In genomic region chr4:153758688-153759406, GRCh38 we compare ENCODE assay signal across 10 cellular contexts. TPM values are rescaled to one million over a fixed set of nuclear protein-coding genes. Genes with fewer than 3 reads are reported as not detected.
DNase-seq lines count a peak whose midpoint lies in the region; ATAC-seq and TF ChIP-seq lines count a peak whose summit lies in the region.
"Had no signal": no experiment of that assay in that cellular context is flagged by ENCODE, and none has a peak within 500 bp of the region (broad histone marks: within the 10 kb centered on the region; RNA-seq: fewer than 3 reads in every experiment).

No MANE protein-coding gene starts in this region.

- CTCF ChIA-PET in activated CD8-positive, alpha-beta T cell treated with anti-CD3 and anti-CD28 coated beads for 36 hours (lab: Charles Lee): interaction anchor here (1.9 kb wide), 1 partner anchor 115 kb away, joined by 6 read pairs; no protein-coding TSS in a partner anchor

- POLR2A ChIA-PET in activated CD8-positive, alpha-beta T cell treated with anti-CD3 and anti-CD28 coated beads for 36 hours (lab: Charles Lee): no interaction called here

- H3K36me3 Mint-ChIP-seq in activated CD8-positive, alpha-beta T cell treated with anti-CD3 and anti-CD28 coated beads for 36 hours (ENCODE audit: low read depth): no peaks in the 10 kb centered on the region
- peaks cover 5% of the 10 kb centered on the region for H3K36me3 Mint-ChIP-seq in glutamatergic neuron (ENCODE audit: unreplicated experiment)

- H3K27me3 Mint-ChIP-seq in activated CD8-positive, alpha-beta T cell treated with anti-CD3 and anti-CD28 coated beads for 36 hours: peaks cover 27% of the 10 kb centered on the region
- peaks cover 9% of the 10 kb centered on the region for H3K27me3 Mint-ChIP-seq in glutamatergic neuron (ENCODE audit: unreplicated experiment)

- intact Hi-C loops in activated CD8-positive, alpha-beta T cell treated with anti-CD3 and anti-CD28 coated beads for 36 hours (cut with micrococcal nuclease): loop anchor here (5.0 to 10.0 kb wide), 2 partner anchors 117 to 414 kb away; partner anchors contain the start of gene MND1

- H3K4me3 Mint-ChIP-seq in activated CD8-positive, alpha-beta T cell treated with anti-CD3 and anti-CD28 coated beads for 36 hours: peak overlapping the region; percentile 10
- H3K4me3 Mint-ChIP-seq in glutamatergic neuron (ENCODE audit: unreplicated experiment): peak overlapping the region; percentile 85

- DNase-seq in G401 (ENCODE audit: low spot score): peak; percentile 59
- DNase-seq in activated CD8-positive, alpha-beta T cell treated with anti-CD3 and anti-CD28 coated beads for 36 hours: no peak
- DNase-seq in glutamatergic neuron: peak; percentile 21
- peak; percentile 24 for DNase-seq in putamen (ENCODE audit: low spot score)
- no peak for DNase-seq in effector CD4-positive, alpha-beta T cell
- DNase-seq in COLO829 (ENCODE audit: low spot score): no peak
- DNase-seq in DMS 273 treated with DMSO at 0.1 percent for 48 hours (lab: John Stamatoyannopoulos, UW): no peak
- DNase-seq in NCI-H2227 treated with DMSO at 0.1 percent for 48 hours (lab: John Stamatoyannopoulos, UW): no peak
- DNase-seq: NCI-H748 treated with DMSO at 0.1 percent for 48 hours had no signal

- H3K9me3 Mint-ChIP-seq in activated CD8-positive, alpha-beta T cell treated with anti-CD3 and anti-CD28 coated beads for 36 hours: peaks cover 4% of the 10 kb centered on the region
- peaks cover 3% of the 10 kb centered on the region for H3K9me3 Mint-ChIP-seq in glutamatergic neuron (ENCODE audit: unreplicated experiment)

- ATAC-seq in activated CD8-positive, alpha-beta T cell treated with anti-CD3 and anti-CD28 coated beads for 36 hours: no peak

- in situ Hi-C loops in G401 (cut with HindIII; ENCODE audit: low sequenced_read_pairs): no loop called here

- H3K4me1 Mint-ChIP-seq in activated CD8-positive, alpha-beta T cell treated with anti-CD3 and anti-CD28 coated beads for 36 hours (ENCODE audit: low read depth): peaks cover 12% of the 10 kb centered on the region
- H3K4me1 Mint-ChIP-seq in glutamatergic neuron (ENCODE audit: low read depth, unreplicated experiment): no peaks in the 10 kb centered on the region

- no peak overlapping the region for H3K27ac Mint-ChIP-seq in activated CD8-positive, alpha-beta T cell treated with anti-CD3 and anti-CD28 coated beads for 36 hours
- H3K27ac Mint-ChIP-seq in glutamatergic neuron (ENCODE audit: unreplicated experiment): no peak overlapping the region

- no peak for TF ChIP-seq CTCF in activated CD8-positive, alpha-beta T cell treated with anti-CD3 and anti-CD28 coated beads for 36 hours (IDR thresholded peaks at IDR 0.05)
- no peak for TF ChIP-seq CTCF in glutamatergic neuron (IDR thresholded peaks at IDR 0.05; ENCODE audit: partially characterized antibody, unreplicated experiment)

RNA-seq across cellular contexts. Expression of gene RNF175, which starts 1.0 kb away (rescaled TPM):
- total RNA-seq in G401 (2014; rRNA removed; shearing (Covaris generic)): not detected in 2 replicates
- total RNA-seq in activated CD8-positive, alpha-beta T cell treated with anti-CD3 and anti-CD28 coated beads for 36 hours: not detected
- total RNA-seq in glutamatergic neuron (ENCODE audit: unreplicated experiment): 2.1 TPM
- total RNA-seq: activated CD8-positive, alpha-beta memory T cell treated with anti-CD3 and anti-CD28 coated beads for 36 hours had no signal

RNA-seq across cellular contexts. Expression of gene SFRP2, which starts 30.0 kb away (rescaled TPM):
- total RNA-seq in G401 (2014; rRNA removed; shearing (Covaris generic)): not detected in 2 replicates
- not detected for total RNA-seq in activated CD8-positive, alpha-beta T cell treated with anti-CD3 and anti-CD28 coated beads for 36 hours
- total RNA-seq in glutamatergic neuron (ENCODE audit: unreplicated experiment): 0.54 TPM

Comparison
In these comparisons a context has a peak if more than half of its experiments do, and no peak if none do; other contexts are left out.
1. DNase-seq: peak in G401 (single experiment), glutamatergic neuron (single experiment) and putamen (single experiment); none in activated CD8-positive, alpha-beta T cell treated with anti-CD3 and anti-CD28 coated beads for 36 hours (single experiment), effector CD4-positive, alpha-beta T cell (single experiment), COLO829 (single experiment), DMS 273 treated with DMSO at 0.1 percent for 48 hours (single experiment) and NCI-H2227 treated with DMSO at 0.1 percent for 48 hours (single experiment).